Comparison of ENCODE assay signal across 9 cellular contexts in genomic region chr11:95256204-95256819, GRCh38. TPM values are rescaled to one million over a fixed set of nuclear protein-coding genes. Genes with fewer than 3 reads are reported as not detected.
DNase-seq lines count a peak whose midpoint lies in the region; ATAC-seq and TF ChIP-seq lines count a peak whose summit lies in the region.
"Had no signal": no experiment of that assay in that cellular context is flagged by ENCODE, and none has a peak within 500 bp of the region (broad histone marks: within the 10 kb centered on the region; RNA-seq: fewer than 3 reads in every experiment).

No MANE protein-coding gene starts in this region.

- H3K9me3 Mint-ChIP-seq in brain = no peaks in the 10 kb centered on the region

- H3K36me3 ChIP-seq in Loucy (ENCODE audit: insufficient read depth, low read length) (no peaks in the 10 kb centered on the region), lung (ENCODE audit: control insufficient read depth in 2 of 2, insufficient read depth in 2 of 2, low read length in 2 of 2) (no peaks in the 10 kb centered on the region)

- WGBS in lung, 2 donors = 25 to 43% methylated on average over 9 of the region's 9 CpGs

- H2AFZ ChIP-seq in Loucy (ENCODE audit: low read length) = no peak overlapping the region

- no peaks in the 10 kb centered on the region for H3K9me2 ChIP-seq in Loucy (replicated peaks; ENCODE audit: low read depth, low read length)

- TF ChIP-seq CTCF in Loucy (conservative IDR thresholded peaks at IDR 0.05; ENCODE audit: low read length) (no peak), brain (conservative IDR thresholded peaks at IDR 0.05) (no peak), lung (IDR thresholded peaks at IDR 0.05; ENCODE audit: control extremely low read depth, extremely low read depth) (no peak)

- H3K27ac ChIP-seq in lung (ENCODE audit: low read depth in 1 of 2, low read length in 1 of 2) = no peak overlapping the region

- peaks cover 56% of the 10 kb centered on the region for H3K4me1 Mint-ChIP-seq in brain

- H3K4me2 ChIP-seq in Loucy (ENCODE audit: low read depth, low read length, poor library complexity, severe bottlenecking) = peak overlapping the region; percentile 43

- peaks cover 51% of the 10 kb centered on the region for H3K4me1 ChIP-seq in Loucy (ENCODE audit: insufficient read depth, low read length, poor library complexity, severe bottlenecking)
- peaks cover 0 to 4% of the 10 kb centered on the region in 2 donors for H3K4me1 ChIP-seq in lung (ENCODE audit: control insufficient read depth in 2 of 2, insufficient read depth in 2 of 2, low read length in 2 of 2)

- H3K79me2 ChIP-seq in Loucy (ENCODE audit: insufficient read depth, low read length) = no peaks in the 10 kb centered on the region

- no peaks in the 10 kb centered on the region for H3K9me3 ChIP-seq in Loucy (ENCODE audit: insufficient read depth, low read depth, low read length)
- H3K9me3 ChIP-seq in lung (ENCODE audit: control insufficient read depth in 2 of 2, insufficient read depth in 1 of 2, low read length in 1 of 2) = no peaks in the 10 kb centered on the region

- H3K4me3 ChIP-seq in Loucy (ENCODE audit: low read length, poor library complexity, severe bottlenecking) (no peak overlapping the region), lung (no peak overlapping the region)

- no peak for ATAC-seq in lung (ENCODE audit: insufficient read depth, low FRiP score)
- ATAC-seq in HG02870 (IDR thresholded peaks at IDR 0.05; ENCODE audit: unreplicated experiment) = no peak
- no peak for ATAC-seq in HG03442 (IDR thresholded peaks at IDR 0.05; ENCODE audit: unreplicated experiment)

- peak overlapping the region in 1 of 5 experiments; percentile 60 for H3K4me3 Mint-ChIP-seq in brain

- H3K27ac Mint-ChIP-seq in brain = peak overlapping the region; percentile 56 to 99 (median 93)

- H3K27me3 Mint-ChIP-seq in brain = peaks cover 28% of the 10 kb centered on the region

- H3K27me3 ChIP-seq in Loucy (ENCODE audit: insufficient read depth, low read length, poor library complexity, severe bottlenecking) = no peaks in the 10 kb centered on the region
- H3K27me3 ChIP-seq in lung (ENCODE audit: control insufficient read depth, insufficient read depth) = no peaks in the 10 kb centered on the region

- no peak overlapping the region for H3K9ac ChIP-seq in Loucy (ENCODE audit: low read depth, low read length, poor library complexity, severe bottlenecking)

- H4K20me1 ChIP-seq in Loucy (ENCODE audit: insufficient read depth, low read length, poor library complexity, severe bottlenecking) = no peaks in the 10 kb centered on the region

- DNase-seq in CD1c-positive myeloid dendritic cell (ENCODE audit: extremely low spot score) (peak; percentile 74), lung (ENCODE audit: low spot score) (peak; percentile 41), NCI-H1105 treated with DMSO at 0.1 percent for 48 hours (lab: John Stamatoyannopoulos, UW) (no peak)
- DNase-seq in NK-92 treated with Interleukin-12 subunit alpha and Interleukin-12 subunit beta, amount 100 ng/mL, for 24 hours (lab: John Stamatoyannopoulos, UW) = no peak
- DNase-seq: DMS 273 treated with DMSO at 0.1 percent for 48 hours had no signal

- H3F3A ChIP-seq in Loucy (ENCODE audit: low read depth) = no peaks in the 10 kb centered on the region

- no peaks in the 10 kb centered on the region for H3K36me3 Mint-ChIP-seq in brain

RNA-seq across cellular contexts. Expression of gene SESN3, which starts 25.3 kb away (rescaled TPM):
- polyA plus RNA-seq in brain (ENCODE audit: insufficient read depth, low read depth, low replicate concordance) (6.6 TPM), lung (1 to 10 TPM; 4.0 to 4.8 TPM)
- 10 to 100 TPM; 35.3 to 73.3 TPM for total RNA-seq in lung

Comparison
In these comparisons a context has a peak if more than half of its experiments do, and no peak if none do; other contexts are left out.
1. DNase-seq: peak in CD1c-positive myeloid dendritic cell (single experiment) and lung (single experiment); none in NCI-H1105 treated with DMSO at 0.1 percent for 48 hours (single experiment) and NK-92 treated with Interleukin-12 subunit alpha and Interleukin-12 subunit beta, amount 100 ng/mL, for 24 hours (single experiment).